In genomic region chr12:49322367-49322707, GRCh38 we compare ENCODE assay signal across 1 cellular context.
TF ChIP-seq lines count a peak whose summit lies in the region.

No MANE protein-coding gene starts in this region.

TF ChIP-seq in H1, 55 proteins besides CTCF, POLR2A, EP300 and RAD21:
- TF ChIP-seq SIRT6 (IDR thresholded peaks at IDR 0.05; ENCODE audit: low read length) (no peak), ASH2L (IDR thresholded peaks at IDR 0.05; ENCODE audit: low read length) (no peak), NRF1 (IDR thresholded peaks at IDR 0.05; ENCODE audit: low read depth, low read length) (no peak), SUZ12 (IDR thresholded peaks at IDR 0.05; ENCODE audit: low read length) (no peak), HDAC2 (IDR thresholded peaks at IDR 0.05; ENCODE audit: borderline replicate concordance in 1 of 2, low read depth in 2 of 2, low read length in 2 of 2) (no peak), SAP30 (IDR thresholded peaks at IDR 0.05; ENCODE audit: insufficient read depth, insufficient replicate concordance, low read length) (no peak), CBX8 (IDR thresholded peaks at IDR 0.05; ENCODE audit: borderline replicate concordance, low read depth, low read length) (no peak), BACH1 (IDR thresholded peaks at IDR 0.05; ENCODE audit: low read length) (no peak), POLR2AphosphoS5 (IDR thresholded peaks at IDR 0.05; ENCODE audit: low read depth, low read length) (no peak)
